Comparison of ENCODE assay signal across 8 cellular contexts in genomic region chr17:78979780-78980623, GRCh38. TPM values are rescaled to one million over a fixed set of nuclear protein-coding genes. Genes with fewer than 3 reads are reported as not detected.
DNase-seq lines count a peak whose midpoint lies in the region; ATAC-seq, FAIRE-seq and TF ChIP-seq lines count a peak whose summit lies in the region.

TSS of gene LGALS3BP (minus strand) at chr17:78979923. CDS start at chr17:78977191, 2,732 bp downstream.

- peak; percentile 24 to 43 (median 38) for DNase-seq in CD4-positive, alpha-beta memory T cell
- DNase-seq in MG63 (peak; percentile 94), cerebellum (ENCODE audit: low spot score) (peak; percentile 80), kidney (peak; percentile 93), spleen (no peak), NCI-H1694 treated with DMSO at 0.1 percent for 48 hours (lab: John Stamatoyannopoulos, UW) (no peak)

- no peak for FAIRE-seq in kidney (lab: Jason Lieb, UNC)

- WGBS in spleen, 5 donors: 52 to 72% (median 64%) methylated on average over 11 to 16 of the region's 16 CpGs

- TF ChIP-seq CTCF in kidney (IDR thresholded peaks at IDR 0.05; ENCODE audit: borderline replicate concordance, extremely low read depth, insufficient read depth) (no peak), spleen (IDR thresholded peaks at IDR 0.05 in 8 of 11, conservative IDR thresholded peaks at IDR 0.05 in 3 of 11) (no peak)

- CTCF ChIA-PET in CD4-positive, alpha-beta memory T cell (lab: Charles Lee; ENCODE audit: partially characterized antibody): interaction anchor here (1.4 to 2.8 kb wide), 3 partner anchors 9 to 16 kb away, joined by 3 to 16 read pairs (median 4); no protein-coding TSS in a partner anchor

- H3K4me1 Mint-ChIP-seq in CD4-positive, alpha-beta memory T cell: peaks cover 4 to 35% (median 13%) of the 10 kb centered on the region in 4 donors
- H3K4me1 Mint-ChIP-seq in T-helper 1 cell treated with Interleukin-12 subunit alpha and Interleukin-12 subunit beta and Interleukin-4 antibody, amounts not matched to agents 30 μg/mL and 1 μg/mL, for 36 hours (ENCODE audit: low read depth): peaks cover 15% of the 10 kb centered on the region

- H3K27ac ChIP-seq in CD4-positive, alpha-beta memory T cell (ENCODE audit: low read depth, low read length): peak within 1 kb of the TSS; percentile 16
- peak within 1 kb of the TSS; percentile 35 to 67 for H3K27ac ChIP-seq in kidney (ENCODE audit: low read depth in 2 of 2, low read length in 2 of 2)
- peak within 1 kb of the TSS in 7 of 8 donors; percentile 42 to 71 (median 62) for H3K27ac ChIP-seq in spleen

- H3K4me3 ChIP-seq in CD4-positive, alpha-beta memory T cell (ENCODE audit: low read length in 2 of 2): peak within 1 kb of the TSS; percentile 29
- H3K4me3 ChIP-seq in MG63 (peak within 1 kb of the TSS; percentile 63), kidney (ENCODE audit: low read length in 2 of 2) (peak within 1 kb of the TSS; percentile 43 to 57), spleen (peak within 1 kb of the TSS in 7 of 8 donors; percentile 20 to 58 (median 34))

- peak within 1 kb of the TSS in 1 of 2 donors; percentile 71 for H3K9ac ChIP-seq in kidney (ENCODE audit: low read length in 2 of 2)

- no peaks in the 10 kb centered on the region for H3K36me3 Mint-ChIP-seq in CD4-positive, alpha-beta memory T cell
- peaks cover 8% of the 10 kb centered on the region for H3K36me3 Mint-ChIP-seq in T-helper 1 cell treated with Interleukin-12 subunit alpha and Interleukin-12 subunit beta and Interleukin-4 antibody, amounts not matched to agents 30 μg/mL and 1 μg/mL, for 36 hours (ENCODE audit: low read depth)

- H3K36me3 ChIP-seq in CD4-positive, alpha-beta memory T cell (ENCODE audit: insufficient read depth, low read length): no peaks in the 10 kb centered on the region
- H3K36me3 ChIP-seq in MG63 (peaks cover 34% of the 10 kb centered on the region), kidney (ENCODE audit: control insufficient read depth in 1 of 2, insufficient read depth in 2 of 2, low read length in 2 of 2) (no peaks in the 10 kb centered on the region), spleen (no peaks in the 10 kb centered on the region)

- H3K9me3 ChIP-seq in CD4-positive, alpha-beta memory T cell (ENCODE audit: control insufficient read depth in 1 of 2, low read length in 2 of 2): no peaks in the 10 kb centered on the region
- H3K9me3 ChIP-seq in MG63: no peaks in the 10 kb centered on the region
- H3K9me3 ChIP-seq in kidney (ENCODE audit: control insufficient read depth in 1 of 2, low read length in 2 of 2): no peaks in the 10 kb centered on the region
- no peaks in the 10 kb centered on the region for H3K9me3 ChIP-seq in spleen

- no peaks in the 10 kb centered on the region for H3K9me3 Mint-ChIP-seq in CD4-positive, alpha-beta memory T cell
- no peaks in the 10 kb centered on the region for H3K9me3 Mint-ChIP-seq in T-helper 1 cell treated with Interleukin-12 subunit alpha and Interleukin-12 subunit beta and Interleukin-4 antibody, amounts not matched to agents 30 μg/mL and 1 μg/mL, for 36 hours

- peaks cover 27% of the 10 kb centered on the region for H3K4me1 ChIP-seq in CD4-positive, alpha-beta memory T cell (ENCODE audit: insufficient read depth, low read length)
- H3K4me1 ChIP-seq in kidney (ENCODE audit: control insufficient read depth in 1 of 2, insufficient read depth in 1 of 2, low read depth in 1 of 2, low read length in 2 of 2): peaks cover 18 to 35% of the 10 kb centered on the region in 2 donors
- H3K4me1 ChIP-seq in spleen: peaks cover 7 to 57% (median 37%) of the 10 kb centered on the region in 6 donors

- intact Hi-C loops in CD4-positive, alpha-beta memory T cell (cut with micrococcal nuclease): no loop called here
- intact Hi-C loops in kidney (cut with DNase I): no loop called here
- intact Hi-C loops in spleen (cut with DNase I; ENCODE audit: low total_unique reads): no loop called here

- H3K4me3 Mint-ChIP-seq in CD4-positive, alpha-beta memory T cell: peak within 1 kb of the TSS; percentile 73 to 85 (median 79)
- H3K4me3 Mint-ChIP-seq in T-helper 1 cell treated with Interleukin-12 subunit alpha and Interleukin-12 subunit beta and Interleukin-4 antibody, amounts not matched to agents 30 μg/mL and 1 μg/mL, for 36 hours: peak within 1 kb of the TSS; percentile 76

- no peak for TF ChIP-seq POLR2A in spleen (IDR thresholded peaks at IDR 0.05)

- no peaks in the 10 kb centered on the region for H3K27me3 Mint-ChIP-seq in CD4-positive, alpha-beta memory T cell
- no peaks in the 10 kb centered on the region for H3K27me3 Mint-ChIP-seq in T-helper 1 cell treated with Interleukin-12 subunit alpha and Interleukin-12 subunit beta and Interleukin-4 antibody, amounts not matched to agents 30 μg/mL and 1 μg/mL, for 36 hours (ENCODE audit: low read depth)

- no peak for ATAC-seq in HG03095 (IDR thresholded peaks at IDR 0.05; ENCODE audit: unreplicated experiment)

- POLR2A ChIA-PET in CD4-positive, alpha-beta memory T cell (lab: Charles Lee; ENCODE audit: partially characterized antibody): interaction anchor here (0.8 kb wide), 2 partner anchors 15 to 152 kb away, joined by 3 read pairs; no protein-coding TSS in a partner anchor

- H3K27ac Mint-ChIP-seq in CD4-positive, alpha-beta memory T cell: peak within 1 kb of the TSS; percentile 55 to 86 (median 69)
- peak within 1 kb of the TSS; percentile 68 for H3K27ac Mint-ChIP-seq in T-helper 1 cell treated with Interleukin-12 subunit alpha and Interleukin-12 subunit beta and Interleukin-4 antibody, amounts not matched to agents 30 μg/mL and 1 μg/mL, for 36 hours

- no peaks in the 10 kb centered on the region for H3K27me3 ChIP-seq in CD4-positive, alpha-beta memory T cell (ENCODE audit: insufficient read depth, low read length)
- no peaks in the 10 kb centered on the region for H3K27me3 ChIP-seq in MG63
- H3K27me3 ChIP-seq in spleen (replicated peaks in 1 of 7): no peaks in the 10 kb centered on the region

RNA-seq across cellular contexts. Expression of gene LGALS3BP, which starts in this region (rescaled TPM):
- total RNA-seq in CD4-positive, alpha-beta memory T cell: 10 to 100 TPM; 44.8 to 45.5 TPM
- 10 to 100 TPM; 56.4 to 70.7 TPM for polyA plus RNA-seq in CD4-positive, alpha-beta memory T cell
- total RNA-seq in MG63 (2014; rRNA removed; shearing (Covaris generic); ENCODE audit: low replicate concordance): 204 and 434 TPM in 2 replicates
- total RNA-seq in cerebellum: 44.1 TPM
- 240 TPM for total RNA-seq in kidney
- 310 TPM for polyA plus RNA-seq in kidney (ENCODE audit: insufficient read depth, low read depth, low replicate concordance)
- total RNA-seq in spleen: 100 to 1,000 TPM in 5 of 7 donors, 10 to 100 TPM in 2; 85.7 to 188 (median 108) TPM
- polyA plus RNA-seq in spleen: 10 to 100 TPM; 33.6 to 58.7 (median 38.3) TPM

Comparison
In these comparisons a context has a peak if more than half of its experiments do, and no peak if none do; other contexts are left out.
1. DNase-seq: peak in CD4-positive, alpha-beta memory T cell (5 of 5), MG63 (single experiment), cerebellum (single experiment) and kidney (single experiment); none in spleen (single experiment) and NCI-H1694 treated with DMSO at 0.1 percent for 48 hours (single experiment).
2. Peak in every context shown above with its lines, with median percentiles within 50 percentile points of each other: H3K27ac ChIP-seq and H3K4me3 ChIP-seq.